12 cellular contexts compared by ENCODE assay signal in genomic region chr21:38376235-38376634, GRCh38.
DNase-seq lines count a peak whose midpoint lies in the region; ATAC-seq lines count a peak whose summit lies in the region.
"Had no signal": no experiment of that assay in that cellular context is flagged by ENCODE, and none has a peak within 500 bp of the region (broad histone marks: within the 10 kb centered on the region; RNA-seq: fewer than 3 reads in every experiment).

No MANE protein-coding gene starts in this region.

- intact Hi-C loops in Right ventricle myocardium superior (cut with DNase I) = no loop called here

- peak overlapping the region; percentile 13 to 33 for H3K4me3 ChIP-seq in muscle layer of duodenum (ENCODE audit: low read depth in 1 of 2, low read length in 2 of 2)

- no peaks in the 10 kb centered on the region for H3K27me3 ChIP-seq in muscle layer of duodenum (ENCODE audit: low read depth, low read length)

- ATAC-seq in Right ventricle myocardium superior (ENCODE audit: poor library complexity) (peak; percentile 56), HG03457 (IDR thresholded peaks at IDR 0.05; ENCODE audit: unreplicated experiment) (no peak), GM18498 (IDR thresholded peaks at IDR 0.05; ENCODE audit: unreplicated experiment) (no peak)
- ATAC-seq: stimulated activated naive CD8-positive, alpha-beta T cell treated with anti-CD3 and anti-CD28 coated beads, Interleukin-15, amount 100 ng/mL, for 72 hours had no signal

- H3K27ac ChIP-seq in muscle layer of duodenum (ENCODE audit: low read length) = no peak overlapping the region

- H3K36me3 ChIP-seq in muscle layer of duodenum (ENCODE audit: control insufficient read depth in 1 of 2, insufficient read depth in 2 of 2, low read length in 2 of 2) = no peaks in the 10 kb centered on the region

- DNase-seq in AML-193 (lab: John Stamatoyannopoulos, UW) = peak; percentile 82 to 89
- peak; percentile 96 to 97 for DNase-seq in Kasumi-1 (lab: John Stamatoyannopoulos, UW)
- peak; percentile 44 for DNase-seq in Right ventricle myocardium superior
- no peak for DNase-seq in superior temporal gyrus (ENCODE audit: extremely low spot score)
- no peak for DNase-seq in SHP77 (lab: John Stamatoyannopoulos, UW)
- DNase-seq: activated CD4-positive, CD25-positive, alpha-beta regulatory T cell treated with anti-CD3 and anti-CD28 coated beads, Interleukin-2, amount 50 U/mL, for 72 hours; activated naive CD4-positive, alpha-beta T cell; NCI-H1105 treated with DMSO at 0.1 percent for 48 hours; stimulated activated naive CD8-positive, alpha-beta T cell treated with anti-CD3 and anti-CD28 coated beads, Interleukin-15, amount 100 ng/mL, for 72 hours had no signal

- no peaks in the 10 kb centered on the region for H3K9me3 ChIP-seq in muscle layer of duodenum (ENCODE audit: control insufficient read depth in 1 of 2, low read length in 2 of 2)

- no peaks in the 10 kb centered on the region for H3K4me1 ChIP-seq in muscle layer of duodenum (ENCODE audit: control insufficient read depth in 1 of 2, insufficient read depth in 2 of 2, low read length in 2 of 2)

Comparison
In these comparisons a context has a peak if more than half of its experiments do, and no peak if none do; other contexts are left out.
1. DNase-seq: peak in AML-193 (2 of 2), Kasumi-1 (2 of 2) and Right ventricle myocardium superior (single experiment); none in superior temporal gyrus (single experiment) and SHP77 (0 of 2).